ENCODE assay signal across 1 cellular context in genomic region chr7:48084727-48085432, GRCh38.
TF ChIP-seq lines count a peak whose summit lies in the region.

No MANE protein-coding gene starts in this region.

TF ChIP-seq in endothelial cell of umbilical vein, 7 proteins besides CTCF, POLR2A, EP300 and RAD21:
- TF ChIP-seq JUN (IDR thresholded peaks at IDR 0.05; ENCODE audit: borderline replicate concordance, insufficient read depth, insufficient read length, low read depth) (peak; percentile 96), GATA2 (IDR thresholded peaks at IDR 0.05; ENCODE audit: insufficient read depth, insufficient read length, low read depth, low read length) (peak; percentile 70), POLR2AphosphoS5 (IDR thresholded peaks at IDR 0.05; ENCODE audit: insufficient read depth, low read depth, low read length) (peak; percentile 76), FOS (IDR thresholded peaks at IDR 0.05; ENCODE audit: borderline replicate concordance, insufficient read depth, low read length) (peak; percentile 99), MYC (IDR thresholded peaks at IDR 0.05; ENCODE audit: low read depth, low read length) (no peak)
